In genomic region chr10:84352251-84352842, GRCh38 we compare ENCODE assay signal across 8 cellular contexts. TPM values are rescaled to one million over a fixed set of nuclear protein-coding genes. Genes with fewer than 3 reads are reported as not detected.
A peak's percentile ranks its signal among the peaks of the same experiment; 100 is the strongest.
DNase-seq lines count a peak whose midpoint lies in the region; ATAC-seq and TF ChIP-seq lines count a peak whose summit lies in the region.

No MANE protein-coding gene starts in this region.

- peaks cover 0 to 3% of the 10 kb centered on the region in 2 donors for H3K36me3 Mint-ChIP-seq in CD14-positive monocyte
- peaks cover 9% of the 10 kb centered on the region for H3K36me3 Mint-ChIP-seq in activated T-helper 1 cell treated with anti-CD3 and anti-CD28 coated beads, Interleukin-12 subunit alpha, Interleukin-12 subunit beta, Interleukin-2, Interleukin-4 antibody, amounts not matched to agents 30 ng/mL and 10 ng/mL and 1 ng/mL, durations not matched to agents 14 hours and 24 hours and 36 hours (ENCODE audit: low read depth)

- H3K27ac Mint-ChIP-seq in CD14-positive monocyte: peak overlapping the region in 1 of 7 donors; percentile 55
- H3K27ac Mint-ChIP-seq in activated T-helper 1 cell treated with anti-CD3 and anti-CD28 coated beads, Interleukin-12 subunit alpha, Interleukin-12 subunit beta, Interleukin-2, Interleukin-4 antibody, amounts not matched to agents 30 ng/mL and 10 ng/mL and 1 ng/mL, durations not matched to agents 14 hours and 24 hours and 36 hours: no peak overlapping the region

- H3K9me3 Mint-ChIP-seq in CD14-positive monocyte: peaks cover 0 to 2% (median 0%) of the 10 kb centered on the region in 7 donors
- H3K9me3 Mint-ChIP-seq in activated T-helper 1 cell treated with anti-CD3 and anti-CD28 coated beads, Interleukin-12 subunit alpha, Interleukin-12 subunit beta, Interleukin-2, Interleukin-4 antibody, amounts not matched to agents 30 ng/mL and 10 ng/mL and 1 ng/mL, durations not matched to agents 14 hours and 24 hours and 36 hours: no peaks in the 10 kb centered on the region

- no peaks in the 10 kb centered on the region for H3K27me3 ChIP-seq in foreskin keratinocyte

- TF ChIP-seq CTCF in CD14-positive monocyte (IDR thresholded peaks at IDR 0.05): peak; percentile 81
- TF ChIP-seq CTCF in foreskin keratinocyte (conservative IDR thresholded peaks at IDR 0.05): peak; percentile 81

- ATAC-seq in GM18868 (IDR thresholded peaks at IDR 0.05; ENCODE audit: unreplicated experiment): peak; percentile 97
- peak; percentile 98 for ATAC-seq in HG03066 (IDR thresholded peaks at IDR 0.05; ENCODE audit: low read depth, unreplicated experiment)
- ATAC-seq in foreskin keratinocyte: peak; percentile 81

- intact Hi-C loops in CD14-positive monocyte (cut with micrococcal nuclease): no loop called here
- intact Hi-C loops in activated T-helper 1 cell treated with anti-CD3 and anti-CD28 coated beads, Interleukin-12 subunit alpha, Interleukin-12 subunit beta, Interleukin-2, Interleukin-4 antibody, amounts not matched to agents 30 ng/mL and 10 ng/mL and 1 ng/mL, durations not matched to agents 14 hours and 24 hours and 36 hours (cut with micrococcal nuclease): loop anchor here (1.0 to 2.0 kb wide), 5 partner anchors 18 to 185 kb away; no protein-coding TSS in a partner anchor
- intact Hi-C loops in posterior cingulate gyrus (cut with DNase I): loop anchor here (1.0 kb wide), 1 partner anchor 185 kb away; no protein-coding TSS in a partner anchor

- H3K4me1 Mint-ChIP-seq in CD14-positive monocyte: no peaks in the 10 kb centered on the region
- peaks cover 65% of the 10 kb centered on the region for H3K4me1 Mint-ChIP-seq in activated T-helper 1 cell treated with anti-CD3 and anti-CD28 coated beads, Interleukin-12 subunit alpha, Interleukin-12 subunit beta, Interleukin-2, Interleukin-4 antibody, amounts not matched to agents 30 ng/mL and 10 ng/mL and 1 ng/mL, durations not matched to agents 14 hours and 24 hours and 36 hours (ENCODE audit: low read depth)

- H3K4me3 Mint-ChIP-seq in CD14-positive monocyte: no peak overlapping the region
- H3K4me3 Mint-ChIP-seq in activated T-helper 1 cell treated with anti-CD3 and anti-CD28 coated beads, Interleukin-12 subunit alpha, Interleukin-12 subunit beta, Interleukin-2, Interleukin-4 antibody, amounts not matched to agents 30 ng/mL and 10 ng/mL and 1 ng/mL, durations not matched to agents 14 hours and 24 hours and 36 hours: no peak overlapping the region

- H3K4me1 ChIP-seq in foreskin keratinocyte: peaks cover 4% of the 10 kb centered on the region

- peaks cover 0 to 2% (median 0%) of the 10 kb centered on the region in 3 donors for H3K27me3 Mint-ChIP-seq in CD14-positive monocyte (ENCODE audit: low read depth in 3 of 3)
- H3K27me3 Mint-ChIP-seq in activated T-helper 1 cell treated with anti-CD3 and anti-CD28 coated beads, Interleukin-12 subunit alpha, Interleukin-12 subunit beta, Interleukin-2, Interleukin-4 antibody, amounts not matched to agents 30 ng/mL and 10 ng/mL and 1 ng/mL, durations not matched to agents 14 hours and 24 hours and 36 hours (ENCODE audit: insufficient read depth): no peaks in the 10 kb centered on the region

- no peak overlapping the region for H3K27ac ChIP-seq in foreskin keratinocyte

- DNase-seq in CD14-positive monocyte (ENCODE audit: low spot score): peak; percentile 49
- DNase-seq in OCI-M1 (lab: John Stamatoyannopoulos, UW): peak; percentile 78
- DNase-seq in activated T-helper 1 cell treated with anti-CD3 and anti-CD28 coated beads, Interleukin-12 subunit alpha, Interleukin-12 subunit beta, Interleukin-2, Interleukin-4 antibody, amounts not matched to agents 30 ng/mL and 10 ng/mL and 1 ng/mL, durations not matched to agents 14 hours and 24 hours and 36 hours (ENCODE audit: low spot score): peak; percentile 49
- peak in 1 of 2 donors; percentile 48 for DNase-seq in foreskin keratinocyte
- peak in 8 of 10 donors; percentile 35 to 89 (median 58) for DNase-seq in posterior cingulate gyrus
- no peak for DNase-seq in cortex of kidney (lab: John Stamatoyannopoulos, UW)

RNA-seq across cellular contexts. Expression of gene CCSER2, which starts 24.0 kb away (rescaled TPM):
- 10 to 100 TPM; 14.3 to 23.3 TPM for polyA plus RNA-seq in CD14-positive monocyte
- total RNA-seq in activated T-helper 1 cell treated with anti-CD3 and anti-CD28 coated beads, Interleukin-12 subunit alpha, Interleukin-12 subunit beta, Interleukin-2, Interleukin-4 antibody, amounts not matched to agents 30 ng/mL and 10 ng/mL and 1 ng/mL, durations not matched to agents 14 hours and 24 hours and 36 hours: 52.3 and 53.6 TPM in 2 replicates
- 24.9 and 28.7 TPM in 2 replicates for total RNA-seq in foreskin keratinocyte
- 11.1 and 11.8 TPM in 2 replicates for polyA plus RNA-seq in foreskin keratinocyte

Comparison
In these comparisons a context has a peak if more than half of its experiments do, and no peak if none do; other contexts are left out.
1. intact Hi-C loops: an anchor here in activated T-helper 1 cell treated with anti-CD3 and anti-CD28 coated beads, Interleukin-12 subunit alpha, Interleukin-12 subunit beta, Interleukin-2, Interleukin-4 antibody, amounts not matched to agents 30 ng/mL and 10 ng/mL and 1 ng/mL, durations not matched to agents 14 hours and 24 hours and 36 hours (1.0 to 2.0 kb wide) and posterior cingulate gyrus (1.0 kb wide); none called in CD14-positive monocyte.